ENCODE assay signal across 7 cellular contexts in genomic region chr10:10660054-10660453, GRCh38.
"Had no signal": no experiment of that assay in that cellular context is flagged by ENCODE, and none has a peak within 500 bp of the region (broad histone marks: within the 10 kb centered on the region; RNA-seq: fewer than 3 reads in every experiment).

No MANE protein-coding gene starts in this region.

- H3K36me3 Mint-ChIP-seq: IgD-negative memory B cell had no signal

- H3K4me3 ChIP-seq: K562 had no signal

- H3K9ac ChIP-seq: KMS-11 had no signal

- H3K4me1 Mint-ChIP-seq: IgD-negative memory B cell had no signal

- H3K4me2 ChIP-seq: KMS-11 had no signal

- FAIRE-seq: HTR-8/SVneo, K562 had no signal

- DNase-seq: KBM-7, KG1 had no signal

- H3K4me3 Mint-ChIP-seq: IgD-negative memory B cell had no signal

- ATAC-seq: K562 had no signal

- H3K27ac ChIP-seq: HL-60, KMS-11 had no signal

- H3K27ac Mint-ChIP-seq: IgD-negative memory B cell had no signal
